ENCODE assay signal across 1 cellular context in the genomic region with DNA sequence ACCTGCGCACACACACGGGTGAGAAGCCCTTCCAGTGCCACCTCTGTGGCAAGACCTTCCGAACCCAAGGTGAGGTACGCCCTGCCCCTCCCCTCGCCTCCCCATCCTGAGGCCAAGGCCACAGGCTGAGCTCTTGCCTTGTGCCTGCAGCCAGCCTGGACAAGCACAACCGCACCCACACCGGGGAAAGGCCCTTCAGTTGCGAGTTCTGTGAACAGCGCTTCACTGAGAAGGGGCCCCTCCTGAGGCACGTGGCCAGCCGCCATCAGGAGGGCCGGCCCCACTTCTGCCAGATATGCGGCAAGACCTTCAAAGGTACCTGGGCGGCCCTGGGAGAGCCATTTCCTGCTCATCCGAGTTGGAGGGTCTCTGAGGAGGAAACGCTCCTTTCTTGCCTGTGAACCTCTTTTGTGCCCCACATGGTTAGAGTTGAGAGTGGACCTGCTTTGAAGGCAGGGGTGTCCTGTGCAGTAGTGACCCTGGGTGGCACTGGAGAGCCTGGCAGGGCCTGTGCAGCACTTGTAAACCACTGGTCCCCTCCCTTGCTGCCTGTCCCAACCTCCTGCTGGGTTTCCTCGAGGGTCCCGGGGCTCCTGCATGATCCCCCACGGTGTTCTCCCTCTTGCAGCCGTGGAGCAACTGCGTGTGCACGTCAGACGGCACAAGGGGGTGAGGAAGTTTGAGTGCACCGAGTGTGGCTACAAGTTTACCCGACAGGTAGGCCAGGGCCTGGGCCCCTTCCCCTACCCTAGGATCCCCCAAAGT.
TF ChIP-seq lines count a peak whose summit lies in the region.

No MANE protein-coding gene starts in this region.

TF ChIP-seq in HEK293, 187 proteins besides CTCF, POLR2A, EP300 and RAD21 (continued from another document):
- TF ChIP-seq SCRT2 (tag by site-specific recombination; IDR thresholded peaks at IDR 0.05) (peak; percentile 43; the same call in 1 of the 2 replicates), ZIC2 (tag by site-specific recombination; IDR thresholded peaks at IDR 0.05) (peak; percentile 44)
